In genomic region chr1:205596876-205597275, GRCh38 we compare ENCODE assay signal across 25 cellular contexts. TPM values are rescaled to one million over a fixed set of nuclear protein-coding genes. Genes with fewer than 3 reads are reported as not detected.
DNase-seq lines count a peak whose midpoint lies in the region; ATAC-seq and TF ChIP-seq lines count a peak whose summit lies in the region.
"Had no signal": no experiment of that assay in that cellular context is flagged by ENCODE, and none has a peak within 500 bp of the region (broad histone marks: within the 10 kb centered on the region; RNA-seq: fewer than 3 reads in every experiment).

No MANE protein-coding gene starts in this region.

- no peak for TF ChIP-seq EP300 in stomach (IDR thresholded peaks at IDR 0.05)

- intact Hi-C loops in stomach (cut with DNase I; ENCODE audit: low total_unique reads) = no loop called here

- TF ChIP-seq POLR2A in stomach (IDR thresholded peaks at IDR 0.05) = no peak

- H3K4me1 ChIP-seq in stomach = peaks cover 26 to 49% (median 37%) of the 10 kb centered on the region in 4 donors

- 95 to 100% (median 99%) methylated on average over 3 of the region's 3 CpGs for WGBS in stomach, 5 donors

- H3K9me3 ChIP-seq in stomach = no peaks in the 10 kb centered on the region
- H3K9me3 ChIP-seq: psoas muscle, transverse colon had no signal

- no peak overlapping the region for H3K4me3 ChIP-seq in stomach
- H3K4me3 ChIP-seq: cardiac muscle cell, coronary artery, psoas muscle, transverse colon had no signal

- H3K36me3 ChIP-seq in stomach = peaks cover 0 to 33% (median 21%) of the 10 kb centered on the region in 4 donors
- H3K36me3 ChIP-seq: cardiac muscle cell, transverse colon had no signal

- no peak for TF ChIP-seq CTCF in stomach (IDR thresholded peaks at IDR 0.05)

- no peaks in the 10 kb centered on the region for H3K27me3 ChIP-seq in stomach
- H3K27me3 ChIP-seq: cardiac muscle cell, transverse colon had no signal

- H3K27me3 Mint-ChIP-seq in activated naive CD4-positive, alpha-beta T cell treated with anti-CD3 and anti-CD28 coated beads, Interleukin-2, amount 50 U/mL, for 24 hours = no peaks in the 10 kb centered on the region
- no peaks in the 10 kb centered on the region for H3K27me3 Mint-ChIP-seq in IgD-negative memory B cell
- H3K27me3 Mint-ChIP-seq in activated T-helper 17 cell treated with anti-CD3 and anti-CD28 coated beads, Interleukin-2, amount 50 U/mL, for 72 hours = no peaks in the 10 kb centered on the region

- H3K9me3 Mint-ChIP-seq in activated naive CD4-positive, alpha-beta T cell treated with anti-CD3 and anti-CD28 coated beads, Interleukin-2, amount 50 U/mL, for 24 hours = no peaks in the 10 kb centered on the region
- no peaks in the 10 kb centered on the region for H3K9me3 Mint-ChIP-seq in IgD-negative memory B cell
- no peaks in the 10 kb centered on the region for H3K9me3 Mint-ChIP-seq in activated T-helper 17 cell treated with anti-CD3 and anti-CD28 coated beads, Interleukin-2, amount 50 U/mL, for 72 hours

- H3K27ac ChIP-seq in stomach = peak overlapping the region in 1 of 5 donors; percentile 83
- H3K27ac ChIP-seq: cardiac muscle cell, transverse colon had no signal

- no peak for ATAC-seq in activated T-helper 17 cell treated with anti-CD3 and anti-CD28 coated beads, Interleukin-2, amount 50 U/mL, for 72 hours (replicated peaks)
- ATAC-seq: HepG2, Panc1, psoas muscle had no signal

- peaks cover 54% of the 10 kb centered on the region for H3K4me1 Mint-ChIP-seq in activated naive CD4-positive, alpha-beta T cell treated with anti-CD3 and anti-CD28 coated beads, Interleukin-2, amount 50 U/mL, for 24 hours
- peaks cover 27 to 40% (median 37%) of the 10 kb centered on the region in 3 donors for H3K4me1 Mint-ChIP-seq in IgD-negative memory B cell
- H3K4me1 Mint-ChIP-seq in activated T-helper 17 cell treated with anti-CD3 and anti-CD28 coated beads, Interleukin-2, amount 50 U/mL, for 72 hours = peaks cover 17% of the 10 kb centered on the region

- peak overlapping the region; percentile 59 for H3K27ac Mint-ChIP-seq in activated naive CD4-positive, alpha-beta T cell treated with anti-CD3 and anti-CD28 coated beads, Interleukin-2, amount 50 U/mL, for 24 hours
- H3K27ac Mint-ChIP-seq in IgD-negative memory B cell = peak overlapping the region in 2 of 3 donors; percentile 83 to 86
- peak overlapping the region; percentile 61 for H3K27ac Mint-ChIP-seq in activated T-helper 17 cell treated with anti-CD3 and anti-CD28 coated beads, Interleukin-2, amount 50 U/mL, for 72 hours

- no peak overlapping the region for H3K4me3 Mint-ChIP-seq in activated naive CD4-positive, alpha-beta T cell treated with anti-CD3 and anti-CD28 coated beads, Interleukin-2, amount 50 U/mL, for 24 hours
- no peak overlapping the region for H3K4me3 Mint-ChIP-seq in IgD-negative memory B cell
- H3K4me3 Mint-ChIP-seq in activated T-helper 17 cell treated with anti-CD3 and anti-CD28 coated beads, Interleukin-2, amount 50 U/mL, for 72 hours = no peak overlapping the region

- peaks cover 10% of the 10 kb centered on the region for H3K36me3 Mint-ChIP-seq in activated naive CD4-positive, alpha-beta T cell treated with anti-CD3 and anti-CD28 coated beads, Interleukin-2, amount 50 U/mL, for 24 hours
- H3K36me3 Mint-ChIP-seq in IgD-negative memory B cell = peaks cover 2% of the 10 kb centered on the region
- peaks cover 42% of the 10 kb centered on the region for H3K36me3 Mint-ChIP-seq in activated T-helper 17 cell treated with anti-CD3 and anti-CD28 coated beads, Interleukin-2, amount 50 U/mL, for 72 hours (ENCODE audit: low read depth)

- no peak for DNase-seq in activated naive CD4-positive, alpha-beta T cell treated with Interleukin-2 at 50 U/mL for 16 hours
- DNase-seq in stimulated activated CD8-positive, alpha-beta memory T cell treated with anti-CD3 and anti-CD28 coated beads, Interleukin-4, amount 100 ng/mL, for 48 hours = peak; percentile 22
- DNase-seq in HK-2 (ENCODE audit: unreplicated experiment) = no peak
- no peak for DNase-seq in stomach
- no peak for DNase-seq in cerebellar nuclear complex (lab: John Stamatoyannopoulos, UW)
- DNase-seq: ACHN; activated CD4-positive, alpha-beta T cell treated with anti-CD3 and anti-CD28 coated beads for 4 hours; DMS79; effector CD8-positive, alpha-beta T cell; GDM1; NCI-H1417 treated with DMSO at 0.1 percent for 48 hours; NCI-H2081 treated with DMSO at 0.1 percent for 48 hours; NCI-H345; occipital lobe; psoas muscle; SHP77; stimulated activated CD4-positive, alpha-beta T cell treated with anti-CD3 and anti-CD28 coated beads, Interleukin-4, amount 100 ng/mL, for 1 hour; transverse colon had no signal

RNA-seq across cellular contexts. Expression of gene ELK4, which starts 34.9 kb away (rescaled TPM):
- polyA plus RNA-seq in IgD-negative memory B cell = 4.7 TPM
- 10 to 100 TPM; 72.9 to 76.4 TPM for total RNA-seq in activated T-helper 17 cell treated with anti-CD3 and anti-CD28 coated beads, Interleukin-2, amount 50 U/mL, for 72 hours
- 10 to 100 TPM in 4 of 5 donors, 1 to 10 TPM in 1; 8.0 to 38.7 (median 18.1) TPM for total RNA-seq in stomach
- 1 to 10 TPM; 3.5 to 4.1 (median 4.0) TPM for polyA plus RNA-seq in stomach
